In genomic region chr7:111872837-111873646, GRCh38 we compare ENCODE assay signal across 21 cellular contexts.
DNase-seq lines count a peak whose midpoint lies in the region; ATAC-seq and TF ChIP-seq lines count a peak whose summit lies in the region.
"Had no signal": no experiment of that assay in that cellular context is flagged by ENCODE, and none has a peak within 500 bp of the region (broad histone marks: within the 10 kb centered on the region; RNA-seq: fewer than 3 reads in every experiment).

No MANE protein-coding gene starts in this region.

- ATAC-seq in left ventricle myocardium superior (no peak), mucosa of descending colon (peak; percentile 52)
- ATAC-seq: A549; effector memory CD8-positive, alpha-beta T cell had no signal

- peaks cover 29% of the 10 kb centered on the region for H3K4me1 ChIP-seq in left ventricle myocardium inferior
- H3K4me1 ChIP-seq in iPS-15b (ENCODE audit: control insufficient read depth, insufficient read depth, low read length), result peaks cover 9% of the 10 kb centered on the region
- peaks cover 5% of the 10 kb centered on the region for H3K4me1 ChIP-seq in mucosa of descending colon (ENCODE audit: low read depth)
- H3K4me1 ChIP-seq: BLaER1 had no signal

- no peak overlapping the region for H3K4me3 ChIP-seq in left ventricle myocardium inferior
- peak overlapping the region; percentile 3 for H3K4me3 ChIP-seq in iPS-15b (ENCODE audit: low read depth, low read length)
- no peak overlapping the region for H3K4me3 ChIP-seq in mucosa of descending colon
- H3K4me3 ChIP-seq: A549, BLaER1 had no signal

- H3K36me3 ChIP-seq in left ventricle myocardium inferior (peaks cover 4% of the 10 kb centered on the region), iPS-15b (ENCODE audit: control insufficient read depth, insufficient read depth, low read length) (no peaks in the 10 kb centered on the region), mucosa of descending colon (ENCODE audit: low read depth) (no peaks in the 10 kb centered on the region)
- H3K36me3 ChIP-seq: BLaER1 had no signal

- TF ChIP-seq CTCF in left ventricle myocardium inferior (IDR thresholded peaks at IDR 0.05; ENCODE audit: borderline replicate concordance), result no peak
- no peak for TF ChIP-seq CTCF in mucosa of descending colon (IDR thresholded peaks at IDR 0.05)

- no peaks in the 10 kb centered on the region for H3K9me3 ChIP-seq in left ventricle myocardium inferior (replicated peaks)
- H3K9me3 ChIP-seq in iPS-15b (ENCODE audit: control insufficient read depth, insufficient read depth, low read length), result no peaks in the 10 kb centered on the region
- no peaks in the 10 kb centered on the region for H3K9me3 ChIP-seq in mucosa of descending colon
- H3K9me3 ChIP-seq: A549, BLaER1 had no signal

- intact Hi-C loops in left ventricle myocardium inferior (cut with micrococcal nuclease), result no loop called here
- intact Hi-C loops in left ventricle myocardium superior (cut with micrococcal nuclease), result no loop called here
- intact Hi-C loops in mucosa of descending colon (cut with DNase I, micrococcal nuclease), result no loop called here

- DNase-seq in left ventricle myocardium inferior (no peak), left ventricle myocardium superior (no peak), mucosa of descending colon (peak in 1 of 3 donors; percentile 32), OCI-M1 (lab: John Stamatoyannopoulos, UW) (no peak), activated gamma-delta T cell (lab: John Stamatoyannopoulos, UW) (no peak), OCI-M2 (lab: John Stamatoyannopoulos, UW; ENCODE audit: unreplicated experiment) (no peak)
- DNase-seq in activated CD4-positive, alpha-beta T cell treated with anti-CD3 and anti-CD28 coated beads, Interleukin-2, amount 50 U/mL, for 48 hours, result no peak
- DNase-seq: activated CD4-positive, CD25-positive, alpha-beta regulatory T cell treated with anti-CD3 and anti-CD28 coated beads, Interleukin-2, amount 50 U/mL, for 72 hours; Calu3; central memory CD4-positive, alpha-beta T cell; effector memory CD8-positive, alpha-beta T cell; hypothalamus; Kasumi-1; naive B cell; NCI-H1105; NCI-H774; posterior cingulate gyrus; T1000 had no signal

- no peak overlapping the region for H3K9ac ChIP-seq in iPS-15b (ENCODE audit: low read depth, low read length)
- H3K9ac ChIP-seq: BLaER1 had no signal

- H3K27me3 ChIP-seq in left ventricle myocardium inferior (ENCODE audit: low read depth) (no peaks in the 10 kb centered on the region), iPS-15b (ENCODE audit: control insufficient read depth, insufficient read depth, low read length) (no peaks in the 10 kb centered on the region)
- H3K27me3 ChIP-seq: BLaER1 had no signal

- peak overlapping the region; percentile 76 for H3K27ac ChIP-seq in left ventricle myocardium inferior (replicated peaks)
- H3K27ac ChIP-seq: A549, BLaER1 had no signal
